In the genomic region with DNA sequence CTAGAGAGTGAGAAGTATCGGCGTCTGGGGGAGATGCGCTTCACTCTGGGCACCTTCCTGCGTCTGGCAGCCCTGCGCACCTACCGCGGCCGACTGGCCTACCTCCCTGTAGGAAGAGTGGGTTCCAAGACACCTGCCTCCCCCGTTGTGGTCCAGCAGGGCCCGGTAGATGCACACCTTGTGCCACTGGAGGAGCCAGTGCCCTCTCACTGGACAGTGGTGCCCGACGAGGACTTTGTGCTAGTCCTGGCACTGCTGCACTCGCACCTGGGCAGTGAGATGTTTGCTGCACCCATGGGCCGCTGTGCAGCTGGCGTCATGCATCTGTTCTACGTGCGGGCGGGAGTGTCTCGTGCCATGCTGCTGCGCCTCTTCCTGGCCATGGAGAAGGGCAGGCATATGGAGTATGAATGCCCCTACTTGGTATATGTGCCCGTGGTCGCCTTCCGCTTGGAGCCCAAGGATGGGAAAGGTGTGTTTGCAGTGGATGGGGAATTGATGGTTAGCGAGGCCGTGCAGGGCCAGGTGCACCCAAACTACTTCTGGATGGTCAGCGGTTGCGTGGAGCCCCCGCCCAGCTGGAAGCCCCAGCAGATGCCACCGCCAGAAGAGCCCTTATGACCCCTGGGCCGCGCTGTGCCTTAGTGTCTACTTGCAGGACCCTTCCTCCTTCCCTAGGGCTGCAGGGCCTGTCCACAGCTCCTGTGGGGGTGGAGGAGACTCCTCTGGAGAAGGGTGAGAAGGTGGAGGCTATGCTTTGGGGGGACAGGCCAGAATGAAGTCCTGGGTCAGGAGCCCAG, we compare ENCODE assay signal across 1 cellular context.
TF ChIP-seq lines count a peak whose summit lies in the region.

No MANE protein-coding gene starts in this region.

TF ChIP-seq in H1, 55 proteins besides CTCF, POLR2A, EP300 and RAD21:
- TF ChIP-seq JUND (IDR thresholded peaks at IDR 0.05; ENCODE audit: low read length), result no peak
- TF ChIP-seq EZH2 (IDR thresholded peaks at IDR 0.05; ENCODE audit: low read depth, low read length, severe bottlenecking), result no peak
- no peak for TF ChIP-seq KDM4A (IDR thresholded peaks at IDR 0.05; ENCODE audit: low read depth, low read length, severe bottlenecking)
- no peak for TF ChIP-seq CTBP2 (IDR thresholded peaks at IDR 0.05; ENCODE audit: borderline replicate concordance, insufficient read depth, insufficient read length, low read length)
- TF ChIP-seq POLR2AphosphoS5 (IDR thresholded peaks at IDR 0.05; ENCODE audit: low read depth, low read length), result no peak
